ENCODE assay signal across 20 cellular contexts in genomic region chr18:73827801-73828200, GRCh38.
DNase-seq lines count a peak whose midpoint lies in the region; ATAC-seq and TF ChIP-seq lines count a peak whose summit lies in the region.
"Had no signal": no experiment of that assay in that cellular context is flagged by ENCODE, and none has a peak within 500 bp of the region (broad histone marks: within the 10 kb centered on the region; RNA-seq: fewer than 3 reads in every experiment).

No MANE protein-coding gene starts in this region.

- no peak overlapping the region for H3K23ac ChIP-seq in mesenchymal stem cell (ENCODE audit: low read length in 2 of 2)

- H2AFZ ChIP-seq in mesenchymal stem cell (ENCODE audit: low read depth, low read length) = no peak overlapping the region

- WGBS in mesenchymal stem cell = 84% methylated on average over 7 of the region's 7 CpGs
- 83 to 86% (median 85%) methylated on average over 7 of the region's 7 CpGs for WGBS in ovary, 3 donors

- H3K27ac ChIP-seq in mesenchymal stem cell (ENCODE audit: low read length, poor library complexity, severe bottlenecking) (no peak overlapping the region), uterus (no peak overlapping the region), ovary (no peak overlapping the region)
- H3K27ac ChIP-seq: 22Rv1 had no signal

- no peak for TF ChIP-seq EP300 in ovary (IDR thresholded peaks at IDR 0.05)

- H2BK15ac ChIP-seq in mesenchymal stem cell (ENCODE audit: low read depth, poor library complexity, severe bottlenecking) = no peak overlapping the region

- H3K79me1 ChIP-seq in mesenchymal stem cell (replicated peaks; ENCODE audit: low read length, poor library complexity, severe bottlenecking) = no peaks in the 10 kb centered on the region

- H2BK5ac ChIP-seq in mesenchymal stem cell (ENCODE audit: low read depth, low read length, poor library complexity, severe bottlenecking) = no peak overlapping the region

- H3K4me2 ChIP-seq in mesenchymal stem cell (ENCODE audit: low read length, poor library complexity, severe bottlenecking) = no peak overlapping the region

- H3K4me3 ChIP-seq in mesenchymal stem cell (ENCODE audit: insufficient read depth in 1 of 2, low read depth in 1 of 2, low read length in 2 of 2) (no peak overlapping the region), uterus (no peak overlapping the region), ovary (no peak overlapping the region)
- H3K4me3 ChIP-seq: HAP-1 had no signal

- H3K27me3 ChIP-seq in mesenchymal stem cell (ENCODE audit: control insufficient read depth in 1 of 2, insufficient read depth in 1 of 2, low read length in 2 of 2) (peaks cover 0 to 6% of the 10 kb centered on the region in 2 experiments), uterus (no peaks in the 10 kb centered on the region), ovary (no peaks in the 10 kb centered on the region)
- H3K27me3 ChIP-seq: BE2C had no signal

- no peak overlapping the region for H4K91ac ChIP-seq in mesenchymal stem cell (ENCODE audit: low read length)

- DNase-seq in NCI-H82 (lab: John Stamatoyannopoulos, UW) (peak; percentile 33), NCI-H82 treated with DMSO at 0.1 percent for 48 hours (lab: John Stamatoyannopoulos, UW; ENCODE audit: unreplicated experiment) (no peak), mesenchymal stem cell (peak; percentile 10), iPS-NIHi7 (ENCODE audit: extremely low spot score) (no peak), uterus (no peak), ovary (no peak), HCEC 1CT (no peak)
- DNase-seq: BE2C; CD8-positive, alpha-beta memory T cell; DMS79 treated with DMSO at 0.1 percent for 48 hours; GOT3; KG1; MM.1S; NCI-H2029; NCI-H446; NCI-H524 treated with DMSO at 0.1 percent for 48 hours; NCI-H774 had no signal

- no peak overlapping the region for H2AK5ac ChIP-seq in mesenchymal stem cell (ENCODE audit: low read length, severe bottlenecking)

- no peak overlapping the region for H3K9ac ChIP-seq in mesenchymal stem cell (ENCODE audit: low read length)

- intact Hi-C loops in uterus (cut with DNase I; ENCODE audit: low total_unique reads) = no loop called here
- intact Hi-C loops in ovary (cut with DNase I) = no loop called here

- TF ChIP-seq POLR2A in uterus (IDR thresholded peaks at IDR 0.05) = no peak
- TF ChIP-seq POLR2A in ovary (IDR thresholded peaks at IDR 0.05) = no peak

- no peak overlapping the region for H3K18ac ChIP-seq in mesenchymal stem cell (ENCODE audit: low read depth in 1 of 2, low read length in 2 of 2)

- H3K9me3 ChIP-seq in mesenchymal stem cell (ENCODE audit: control insufficient read depth, low read length) (no peaks in the 10 kb centered on the region), uterus (no peaks in the 10 kb centered on the region), ovary (no peaks in the 10 kb centered on the region)
- H3K9me3 ChIP-seq: BE2C, HAP-1 had no signal

- no peak overlapping the region for H4K8ac ChIP-seq in mesenchymal stem cell (ENCODE audit: low read length)

- H3K36me3 ChIP-seq in mesenchymal stem cell (ENCODE audit: control insufficient read depth in 1 of 2, insufficient read depth in 2 of 2, low read depth in 1 of 2, low read length in 2 of 2) (no peaks in the 10 kb centered on the region), uterus (no peaks in the 10 kb centered on the region), ovary (no peaks in the 10 kb centered on the region)
- H3K36me3 ChIP-seq: BE2C, HAP-1 had no signal

- H3K4me1 ChIP-seq in mesenchymal stem cell (ENCODE audit: control insufficient read depth, insufficient read depth, low read depth, low read length) (no peaks in the 10 kb centered on the region), uterus (no peaks in the 10 kb centered on the region), ovary (ENCODE audit: insufficient read depth) (no peaks in the 10 kb centered on the region)
- H3K4me1 ChIP-seq: BE2C, HAP-1 had no signal

- no peak overlapping the region for H3K4ac ChIP-seq in mesenchymal stem cell (ENCODE audit: low read depth in 1 of 2, low read length in 2 of 2)

- no peak overlapping the region for H2BK12ac ChIP-seq in mesenchymal stem cell (ENCODE audit: low read length in 2 of 2)

- peak; percentile 49 for ATAC-seq in SK-N-SH treated with all-trans-retinoic acid at 6 μM for 48 hours

- no peak overlapping the region for H3K14ac ChIP-seq in mesenchymal stem cell (ENCODE audit: low read length in 2 of 2)

- TF ChIP-seq CTCF in uterus (IDR thresholded peaks at IDR 0.05) = no peak
- TF ChIP-seq CTCF in ovary (IDR thresholded peaks at IDR 0.05) = no peak

- H2BK120ac ChIP-seq in mesenchymal stem cell (ENCODE audit: low read depth, low read length) = no peak overlapping the region

TF ChIP-seq in SK-N-SH treated with all-trans-retinoic acid at 6 μM for 48 hours, 23 proteins besides CTCF, POLR2A, EP300 and RAD21:
- TF ChIP-seq, protein P1, sequence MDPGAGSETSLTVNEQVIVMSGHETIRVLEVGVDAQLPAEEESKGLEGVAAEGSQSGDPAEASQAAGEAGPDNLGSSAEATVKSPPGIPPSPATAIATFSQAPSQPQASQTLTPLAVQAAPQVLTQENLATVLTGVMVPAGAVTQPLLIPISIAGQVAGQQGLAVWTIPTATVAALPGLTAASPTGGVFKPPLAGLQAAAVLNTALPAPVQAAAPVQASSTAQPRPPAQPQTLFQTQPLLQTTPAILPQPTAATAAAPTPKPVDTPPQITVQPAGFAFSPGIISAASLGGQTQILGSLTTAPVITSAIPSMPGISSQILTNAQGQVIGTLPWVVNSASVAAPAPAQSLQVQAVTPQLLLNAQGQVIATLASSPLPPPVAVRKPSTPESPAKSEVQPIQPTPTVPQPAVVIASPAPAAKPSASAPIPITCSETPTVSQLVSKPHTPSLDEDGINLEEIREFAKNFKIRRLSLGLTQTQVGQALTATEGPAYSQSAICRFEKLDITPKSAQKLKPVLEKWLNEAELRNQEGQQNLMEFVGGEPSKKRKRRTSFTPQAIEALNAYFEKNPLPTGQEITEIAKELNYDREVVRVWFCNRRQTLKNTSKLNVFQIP (CRISPR knock-in tag; IDR thresholded peaks at IDR 0.05; ENCODE audit: borderline replicate concordance, low read depth) = no peak
- TF ChIP-seq OSR1 (CRISPR knock-in tag; IDR thresholded peaks at IDR 0.05) (no peak), TOX (CRISPR knock-in tag; IDR thresholded peaks at IDR 0.05; ENCODE audit: borderline replicate concordance) (no peak), BACH2 (CRISPR knock-in tag; IDR thresholded peaks at IDR 0.05; ENCODE audit: borderline replicate concordance) (no peak), ZFP3 (CRISPR knock-in tag; IDR thresholded peaks at IDR 0.05) (no peak), PPARA (CRISPR knock-in tag; IDR thresholded peaks at IDR 0.05; ENCODE audit: borderline replicate concordance) (no peak), ISL1 (CRISPR knock-in tag; IDR thresholded peaks at IDR 0.05) (no peak)
- TF ChIP-seq, protein P2, sequence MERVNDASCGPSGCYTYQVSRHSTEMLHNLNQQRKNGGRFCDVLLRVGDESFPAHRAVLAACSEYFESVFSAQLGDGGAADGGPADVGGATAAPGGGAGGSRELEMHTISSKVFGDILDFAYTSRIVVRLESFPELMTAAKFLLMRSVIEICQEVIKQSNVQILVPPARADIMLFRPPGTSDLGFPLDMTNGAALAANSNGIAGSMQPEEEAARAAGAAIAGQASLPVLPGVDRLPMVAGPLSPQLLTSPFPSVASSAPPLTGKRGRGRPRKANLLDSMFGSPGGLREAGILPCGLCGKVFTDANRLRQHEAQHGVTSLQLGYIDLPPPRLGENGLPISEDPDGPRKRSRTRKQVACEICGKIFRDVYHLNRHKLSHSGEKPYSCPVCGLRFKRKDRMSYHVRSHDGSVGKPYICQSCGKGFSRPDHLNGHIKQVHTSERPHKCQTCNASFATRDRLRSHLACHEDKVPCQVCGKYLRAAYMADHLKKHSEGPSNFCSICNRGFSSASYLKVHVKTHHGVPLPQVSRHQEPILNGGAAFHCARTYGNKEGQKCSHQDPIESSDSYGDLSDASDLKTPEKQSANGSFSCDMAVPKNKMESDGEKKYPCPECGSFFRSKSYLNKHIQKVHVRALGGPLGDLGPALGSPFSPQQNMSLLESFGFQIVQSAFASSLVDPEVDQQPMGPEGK (CRISPR knock-in tag; IDR thresholded peaks at IDR 0.05; ENCODE audit: borderline replicate concordance) = no peak
TF ChIP-seq in SK-N-SH treated with all-trans-retinoic acid at 6 μM for 48 hours: peak in this region for 0.

Comparison
In these comparisons a context has a peak if more than half of its experiments do, and no peak if none do; other contexts are left out.
1. DNase-seq: peak in NCI-H82 (single experiment) and mesenchymal stem cell (single experiment); none in NCI-H82 treated with DMSO at 0.1 percent for 48 hours (single experiment), iPS-NIHi7 (single experiment), uterus (0 of 2), ovary (0 of 5) and HCEC 1CT (single experiment).